9 cellular contexts compared by ENCODE assay signal in the genomic region with DNA sequence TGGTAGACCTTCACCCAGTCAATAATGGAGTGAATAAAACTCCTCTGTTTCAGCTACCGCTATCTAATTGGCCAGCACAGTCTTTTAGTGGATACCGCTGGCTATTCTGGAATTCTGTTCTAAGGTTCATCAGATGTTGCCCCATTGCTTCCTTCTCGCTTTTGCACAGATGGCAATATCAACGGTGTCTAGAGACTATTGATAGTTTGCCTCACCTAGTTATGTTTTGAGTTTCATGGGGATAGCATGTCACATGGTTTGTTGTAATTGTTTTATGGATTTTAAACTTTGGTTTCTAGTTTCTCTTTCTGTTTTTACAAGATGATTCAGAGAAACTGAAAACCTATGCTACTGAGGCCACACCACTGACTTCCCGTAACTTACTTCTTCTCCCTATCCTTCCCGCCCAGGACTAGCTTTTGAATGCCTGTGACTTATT. TPM values are rescaled to one million over a fixed set of nuclear protein-coding genes. Genes with fewer than 3 reads are reported as not detected.
A peak's percentile ranks its signal among the peaks of the same experiment; 100 is the strongest.
DNase-seq lines count a peak whose midpoint lies in the region; ATAC-seq, FAIRE-seq and TF ChIP-seq lines count a peak whose summit lies in the region.
"Had no signal": no experiment of that assay in that cellular context is flagged by ENCODE, and none has a peak within 500 bp of the region (broad histone marks: within the 10 kb centered on the region; RNA-seq: fewer than 3 reads in every experiment).

No MANE protein-coding gene starts in this region.

- H3K9me3 ChIP-seq in Loucy (ENCODE audit: insufficient read depth, low read depth, low read length) (no peaks in the 10 kb centered on the region), astrocyte (ENCODE audit: insufficient read depth, low read depth, low read length) (no peaks in the 10 kb centered on the region), mucosa of stomach (ENCODE audit: control insufficient read depth, low read length) (no peaks in the 10 kb centered on the region)

- H4K20me1 ChIP-seq in Loucy (ENCODE audit: insufficient read depth, low read length, poor library complexity, severe bottlenecking) (peaks cover 35% of the 10 kb centered on the region), astrocyte (ENCODE audit: insufficient read depth, low read length) (peaks cover 15% of the 10 kb centered on the region)

- peaks cover 3% of the 10 kb centered on the region; the same call in 1 of the 2 replicates for H3K36me3 ChIP-seq in Loucy (ENCODE audit: insufficient read depth, low read length)
- peaks cover 3% of the 10 kb centered on the region for H3K36me3 ChIP-seq in astrocyte (ENCODE audit: insufficient read depth, low read length)
- no peaks in the 10 kb centered on the region for H3K36me3 ChIP-seq in mucosa of stomach (ENCODE audit: control insufficient read depth, insufficient read depth, low read length)

- H3K4me3 ChIP-seq in Loucy (ENCODE audit: low read length, poor library complexity, severe bottlenecking) (peak overlapping the region; percentile 93), astrocyte (ENCODE audit: insufficient read depth, low read depth, low read length) (no peak overlapping the region), mucosa of stomach (ENCODE audit: low read length) (no peak overlapping the region)

- no peaks in the 10 kb centered on the region for H3F3A ChIP-seq in Loucy (ENCODE audit: low read depth)

- H3K27me3 ChIP-seq in Loucy (ENCODE audit: insufficient read depth, low read length, poor library complexity, severe bottlenecking) = no peaks in the 10 kb centered on the region
- H3K27me3 ChIP-seq in astrocyte (ENCODE audit: insufficient read depth, low read length) = no peaks in the 10 kb centered on the region
- H3K27me3 ChIP-seq in mucosa of stomach (ENCODE audit: control insufficient read depth, insufficient read depth, low read length) = no peaks in the 10 kb centered on the region

- H3K9ac ChIP-seq in Loucy (ENCODE audit: low read depth, low read length, poor library complexity, severe bottlenecking) (peak overlapping the region; percentile 95), astrocyte (ENCODE audit: low read length) (peak overlapping the region; percentile 100), mucosa of stomach (ENCODE audit: low read length) (peak overlapping the region; percentile 100)

- no peaks in the 10 kb centered on the region for H3K36me3 Mint-ChIP-seq in astrocyte (ENCODE audit: low read depth, unreplicated experiment)

- H3K4me1 Mint-ChIP-seq in astrocyte (ENCODE audit: low read depth, unreplicated experiment) = peaks cover 16% of the 10 kb centered on the region

- peak overlapping the region; percentile 95 for H3K4me3 Mint-ChIP-seq in astrocyte (ENCODE audit: unreplicated experiment)

- ATAC-seq in GM21786 (IDR thresholded peaks at IDR 0.05; ENCODE audit: unreplicated experiment) = peak; percentile 68
- ATAC-seq in GM19328 (IDR thresholded peaks at IDR 0.05; ENCODE audit: unreplicated experiment) = no peak
- no peak for ATAC-seq in GM21528 (IDR thresholded peaks at IDR 0.05; ENCODE audit: low FRiP score, unreplicated experiment)

- H3K27ac ChIP-seq in astrocyte (ENCODE audit: low read depth, low read length) = no peak overlapping the region

- FAIRE-seq in astrocyte (lab: Jason Lieb, UNC) = no peak
- FAIRE-seq: TTC549 had no signal

- H3K4me2 ChIP-seq in Loucy (ENCODE audit: low read depth, low read length, poor library complexity, severe bottlenecking) (peak overlapping the region; percentile 99), astrocyte (ENCODE audit: low read length) (peak overlapping the region; percentile 91)

- H3K27me3 Mint-ChIP-seq in astrocyte (ENCODE audit: low read depth, unreplicated experiment) = no peaks in the 10 kb centered on the region

- peaks cover 3% of the 10 kb centered on the region for H3K9me3 Mint-ChIP-seq in astrocyte (ENCODE audit: unreplicated experiment)

- H3K4me1 ChIP-seq in Loucy (ENCODE audit: insufficient read depth, low read length, poor library complexity, severe bottlenecking) = peaks cover 36% of the 10 kb centered on the region
- peaks cover 11% of the 10 kb centered on the region for H3K4me1 ChIP-seq in astrocyte (ENCODE audit: insufficient read depth, low read length)
- H3K4me1 ChIP-seq in mucosa of stomach (ENCODE audit: control insufficient read depth, insufficient read depth, low read length) = peaks cover 8% of the 10 kb centered on the region

- peak overlapping the region; percentile 1 for H3K27ac Mint-ChIP-seq in astrocyte (ENCODE audit: unreplicated experiment)

- DNase-seq in GM10266 (ENCODE audit: extremely low spot score) = peak; percentile 68
- peak; percentile 30 for DNase-seq in astrocyte (ENCODE audit: low read depth)
- no peak for DNase-seq in activated CD8-positive, alpha-beta memory T cell treated with anti-CD3 and anti-CD28 coated beads for 24 hours

- no peaks in the 10 kb centered on the region for H3K9me2 ChIP-seq in Loucy (replicated peaks; ENCODE audit: low read depth, low read length)

- peaks cover 59% of the 10 kb centered on the region for H3K79me2 ChIP-seq in Loucy (ENCODE audit: insufficient read depth, low read length)
- peaks cover 49% of the 10 kb centered on the region for H3K79me2 ChIP-seq in astrocyte (ENCODE audit: insufficient read depth, low read length)

- H2AFZ ChIP-seq in Loucy (ENCODE audit: low read length) = no peak overlapping the region
- no peak overlapping the region for H2AFZ ChIP-seq in astrocyte (ENCODE audit: low read depth, low read length)

- TF ChIP-seq CTCF in GM10266 (IDR thresholded peaks at IDR 0.05; ENCODE audit: control insufficient read depth, insufficient read depth, low read depth, missing control alignments) (no peak), Loucy (conservative IDR thresholded peaks at IDR 0.05; ENCODE audit: low read length) (no peak), astrocyte (IDR thresholded peaks at IDR 0.05; ENCODE audit: insufficient read depth, low read depth, low read length) (no peak)

RNA-seq across cellular contexts. Expression of a gene that starts 2.0 kb away (rescaled TPM):
- 36.7 and 39.6 TPM in 2 replicates for total RNA-seq in astrocyte
